ENCODE assay signal across 8 cellular contexts in genomic region chr1:15847100-15847892, GRCh38. TPM values are rescaled to one million over a fixed set of nuclear protein-coding genes. Genes with fewer than 3 reads are reported as not detected.
A peak's percentile ranks its signal among the peaks of the same experiment; 100 is the strongest.
DNase-seq lines count a peak whose midpoint lies in the region; ATAC-seq and TF ChIP-seq lines count a peak whose summit lies in the region.

Gene SPEN, plus strand, starts transcription at chr1:15847707. Its CDS starts 361 bp downstream, at chr1:15848068.

- ATAC-seq in GM21526 (IDR thresholded peaks at IDR 0.05; ENCODE audit: low FRiP score, unreplicated experiment) = peak; percentile 55

- BruUV-seq in Calu3 (replicated peaks; lab: Mats Ljungman, UMichigan) = no TSS peak

- peak within 1 kb of the TSS; percentile 90 for H3K4me3 ChIP-seq in OCI-LY3 (ENCODE audit: low read length)

- peak within 1 kb of the TSS; percentile 13; the same call in 1 of the 2 replicates for H2AFZ ChIP-seq in OCI-LY3 (ENCODE audit: low read depth, low read length)

- CTCF ChIA-PET in Calu3 (lab: Charles Lee) = interaction anchor here (0.8 to 1.8 kb wide), 5 partner anchors 9 to 128 kb away, joined by 3 to 6 read pairs (median 3); no protein-coding TSS in a partner anchor

- H3K79me2 ChIP-seq in OCI-LY3 (ENCODE audit: low read length) = peaks cover 46% of the 10 kb centered on the region

- H3K27me3 Mint-ChIP-seq in Calu3 (ENCODE audit: unreplicated experiment) (no peaks in the 10 kb centered on the region), endothelial cell (ENCODE audit: unreplicated experiment) (peaks cover 13% of the 10 kb centered on the region)

- no peaks in the 10 kb centered on the region; the same call in 1 of the 2 replicates for H3K9me3 ChIP-seq in OCI-LY3 (ENCODE audit: insufficient read depth, low read length)

- TF ChIP-seq CTCF in Calu3 (IDR thresholded peaks at IDR 0.05; ENCODE audit: unreplicated experiment) (no peak), OCI-LY3 (IDR thresholded peaks at IDR 0.05; ENCODE audit: low read depth, low read length) (no peak), endothelial cell (IDR thresholded peaks at IDR 0.05; ENCODE audit: unreplicated experiment) (no peak)

- DNase-seq in Calu3 (peak; percentile 95), HuH-7.5 (ENCODE audit: low spot score) (peak; percentile 80), endothelial cell (ENCODE audit: low spot score) (peak; percentile 99), midbrain (lab: John Stamatoyannopoulos, UW) (peak; percentile 97)
- peak; percentile 99 for DNase-seq in activated CD8-positive, alpha-beta memory T cell treated with anti-CD3 and anti-CD28 coated beads, Interleukin-2, amount 50 U/mL, for 48 hours
- peak; percentile 99 for DNase-seq in stimulated activated CD8-positive, alpha-beta memory T cell treated with anti-CD3 and anti-CD28 coated beads, Interleukin-15, amount 100 ng/mL, for 48 hours (ENCODE audit: low read depth in 2 of 2)

- H3K36me3 Mint-ChIP-seq in Calu3 (ENCODE audit: insufficient read depth, unreplicated experiment) (peaks cover 34% of the 10 kb centered on the region), endothelial cell (ENCODE audit: low read depth, unreplicated experiment) (peaks cover 6% of the 10 kb centered on the region)

- no peaks in the 10 kb centered on the region for H3K27me3 ChIP-seq in OCI-LY3 (ENCODE audit: low read depth, low read length)

- H3K9me3 Mint-ChIP-seq in Calu3 (ENCODE audit: low read depth, unreplicated experiment) (no peaks in the 10 kb centered on the region), endothelial cell (ENCODE audit: unreplicated experiment) (no peaks in the 10 kb centered on the region)

- H3K36me3 ChIP-seq in OCI-LY3 (replicated peaks; ENCODE audit: low read depth, low read length) = no peaks in the 10 kb centered on the region

- peak within 1 kb of the TSS; percentile 99 for H3K4me2 ChIP-seq in OCI-LY3 (ENCODE audit: low read length)

- peak within 1 kb of the TSS; percentile 76 for H3K9ac ChIP-seq in OCI-LY3 (ENCODE audit: low read length)

- peak within 1 kb of the TSS; percentile 90 for H3K4me3 Mint-ChIP-seq in Calu3 (ENCODE audit: low read depth, unreplicated experiment)
- peak within 1 kb of the TSS; percentile 99 for H3K4me3 Mint-ChIP-seq in endothelial cell (ENCODE audit: unreplicated experiment)

- H3K4me1 Mint-ChIP-seq in Calu3 (ENCODE audit: low read depth, unreplicated experiment) = no peaks in the 10 kb centered on the region
- H3K4me1 Mint-ChIP-seq in endothelial cell (ENCODE audit: unreplicated experiment) = peaks cover 26% of the 10 kb centered on the region

- H3K27ac ChIP-seq in OCI-LY3 (ENCODE audit: low read length) = peak within 1 kb of the TSS; percentile 61

- no peaks in the 10 kb centered on the region for H4K20me1 ChIP-seq in OCI-LY3 (ENCODE audit: insufficient read depth, low read length)

- H3K4me1 ChIP-seq in OCI-LY3 (ENCODE audit: low read length) = peaks cover 42% of the 10 kb centered on the region

- H3K27ac Mint-ChIP-seq in Calu3 (ENCODE audit: unreplicated experiment) (peak within 1 kb of the TSS; percentile 87), endothelial cell (ENCODE audit: unreplicated experiment) (peak within 1 kb of the TSS; percentile 97)

- intact Hi-C loops in Calu3 (cut with micrococcal nuclease; ENCODE audit: unreplicated experiment) = loop anchor here (5.0 kb wide), 1 partner anchor 50 kb away; no protein-coding TSS in a partner anchor

RNA-seq across cellular contexts. Expression of gene SPEN, which starts in this region (rescaled TPM):
- 48.3 and 53.6 TPM in 2 replicates for total RNA-seq in Calu3 (2022)
- total RNA-seq in endothelial cell (ENCODE audit: unreplicated experiment) = 33.5 TPM

Comparison
In these comparisons a context has a peak if more than half of its experiments do, and no peak if none do; other contexts are left out.
1. Peak in every context shown above with its lines: DNase-seq, ATAC-seq, H3K4me3 ChIP-seq and H3K27ac ChIP-seq.